In the genomic region with DNA sequence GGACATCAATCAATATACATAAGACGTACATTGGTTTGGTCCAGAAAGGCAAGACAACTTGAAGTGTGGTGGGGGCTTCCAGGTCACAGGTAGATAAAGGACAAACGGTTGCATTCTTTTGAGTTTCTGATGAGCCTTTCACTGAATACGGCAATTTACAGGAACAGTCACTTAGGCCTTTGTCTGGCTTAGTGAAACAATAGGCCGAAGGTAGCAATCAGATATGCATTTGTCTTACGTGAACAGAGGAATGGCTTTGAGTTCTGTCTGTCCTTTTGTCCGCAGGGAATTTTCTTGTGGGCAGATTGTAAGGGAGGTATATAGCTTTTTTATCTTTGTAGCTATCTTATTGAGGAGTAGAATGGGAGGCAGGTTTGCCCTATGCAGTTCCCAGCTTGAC, we compare ENCODE assay signal across 20 cellular contexts.
"Had no signal": no experiment of that assay in that cellular context is flagged by ENCODE, and none has a peak within 500 bp of the region (broad histone marks: within the 10 kb centered on the region; RNA-seq: fewer than 3 reads in every experiment).

No MANE protein-coding gene starts in this region.

- H3K9me3 ChIP-seq: esophagus muscularis mucosa, right atrium auricular region, stomach, thyroid gland had no signal

- H3K27ac Mint-ChIP-seq: activated CD8-positive, alpha-beta T cell treated with anti-CD3 and anti-CD28 coated beads for 36 hours; activated naive CD4-positive, alpha-beta T cell treated with anti-CD3 and anti-CD28 coated beads, Interleukin-2, amount 50 U/mL, for 72 hours; activated T-helper 2 cell treated with anti-CD3 and anti-CD28 coated beads, Interferon-gamma antibody, Interleukin-2, Interleukin-4, amounts not matched to agents 10 μg/mL and 5 μg/mL and 100 μg/mL, durations not matched to agents 14 hours and 24 hours and 36 hours; dendritic cell treated with granulocyte-macrophage colony-stimulating factor and Interleukin-4, amounts not matched to agents 40 ng/mL and 50 ng/mL, for 4 days; immature natural killer cell; naive thymus-derived CD8-positive, alpha-beta T cell; stimulated activated naive B cell treated with anti-CD40 and anti-IgM and Interleukin-4, amounts not matched to agents 10 μg/mL and 1 μg/mL and 100 μg/mL, for 72 hours had no signal

- H3K4me3 Mint-ChIP-seq: activated CD8-positive, alpha-beta T cell treated with anti-CD3 and anti-CD28 coated beads for 36 hours; central memory CD8-positive, alpha-beta T cell; dendritic cell treated with granulocyte-macrophage colony-stimulating factor and Interleukin-4, amounts not matched to agents 40 ng/mL and 50 ng/mL, for 4 days; immature natural killer cell; naive thymus-derived CD8-positive, alpha-beta T cell; stimulated activated naive B cell treated with anti-CD40 and anti-IgM and Interleukin-4, amounts not matched to agents 10 μg/mL and 1 μg/mL and 100 μg/mL, for 72 hours had no signal

- H3K4me1 Mint-ChIP-seq: central memory CD8-positive, alpha-beta T cell; immature natural killer cell; stimulated activated naive B cell treated with anti-CD40 and anti-IgM and Interleukin-4, amounts not matched to agents 10 μg/mL and 1 μg/mL and 100 μg/mL, for 72 hours had no signal

- ATAC-seq: activated CD4-positive, CD25-positive, alpha-beta regulatory T cell treated with anti-CD3 and anti-CD28 coated beads, Interleukin-2, amount 50 U/mL, for 24 hours; activated CD8-positive, alpha-beta T cell treated with anti-CD3 and anti-CD28 coated beads for 36 hours; activated naive CD4-positive, alpha-beta T cell treated with anti-CD3 and anti-CD28 coated beads, Interleukin-2, amount 50 U/mL, for 72 hours; foreskin keratinocyte; naive thymus-derived CD8-positive, alpha-beta T cell; stimulated activated naive B cell treated with anti-CD40 and anti-IgM and Interleukin-4, amounts not matched to agents 10 μg/mL and 1 μg/mL and 100 μg/mL, for 72 hours had no signal

- DNase-seq: activated CD4-positive, alpha-beta T cell treated with anti-CD3 and anti-CD28 coated beads for 48 hours; activated CD8-positive, alpha-beta T cell treated with anti-CD3 and anti-CD28 coated beads for 36 hours; activated naive CD4-positive, alpha-beta T cell; activated T-cell treated with anti-CD3 and anti-CD28 coated beads, Interleukin-2, amount 50 U/mL, for 48 hours; foreskin keratinocyte; immature natural killer cell; naive thymus-derived CD8-positive, alpha-beta T cell; stimulated activated CD4-positive, alpha-beta T cell treated with anti-CD3 and anti-CD28 coated beads, Interleukin-15, amount 100 ng/mL, for 24 hours; stimulated activated CD4-positive, alpha-beta T cell treated with anti-CD3 and anti-CD28 coated beads, Interleukin-2, amount 100 ng/mL, for 24 hours; stimulated activated naive B cell treated with anti-CD40 and anti-IgM and Interleukin-4, amounts not matched to agents 10 μg/mL and 1 μg/mL and 100 μg/mL, for 72 hours; stomach; thyroid gland had no signal

- H3K4me3 ChIP-seq: esophagus muscularis mucosa, right atrium auricular region, stomach, thyroid gland had no signal

- H3K27ac ChIP-seq: esophagus muscularis mucosa, foreskin keratinocyte, right atrium auricular region, stomach, thyroid gland, VCaP had no signal

- H3K36me3 ChIP-seq: esophagus muscularis mucosa, right atrium auricular region, stomach, thyroid gland had no signal

- H3K27me3 ChIP-seq: esophagus muscularis mucosa, foreskin keratinocyte, right atrium auricular region, stomach, thyroid gland had no signal

- H3K27me3 Mint-ChIP-seq: activated CD8-positive, alpha-beta T cell treated with anti-CD3 and anti-CD28 coated beads for 36 hours; central memory CD8-positive, alpha-beta T cell; dendritic cell treated with granulocyte-macrophage colony-stimulating factor and Interleukin-4, amounts not matched to agents 40 ng/mL and 50 ng/mL, for 4 days; naive thymus-derived CD8-positive, alpha-beta T cell had no signal

- H3K9me3 Mint-ChIP-seq: activated CD8-positive, alpha-beta T cell treated with anti-CD3 and anti-CD28 coated beads for 36 hours; activated naive CD4-positive, alpha-beta T cell treated with anti-CD3 and anti-CD28 coated beads, Interleukin-2, amount 50 U/mL, for 72 hours; activated T-helper 2 cell treated with anti-CD3 and anti-CD28 coated beads, Interferon-gamma antibody, Interleukin-2, Interleukin-4, amounts not matched to agents 10 μg/mL and 5 μg/mL and 100 μg/mL, durations not matched to agents 14 hours and 24 hours and 36 hours; central memory CD8-positive, alpha-beta T cell; dendritic cell treated with granulocyte-macrophage colony-stimulating factor and Interleukin-4, amounts not matched to agents 40 ng/mL and 50 ng/mL, for 4 days; immature natural killer cell; naive thymus-derived CD8-positive, alpha-beta T cell; stimulated activated naive B cell treated with anti-CD40 and anti-IgM and Interleukin-4, amounts not matched to agents 10 μg/mL and 1 μg/mL and 100 μg/mL, for 72 hours had no signal

- H3K4me1 ChIP-seq: right atrium auricular region had no signal

- H3K36me3 Mint-ChIP-seq: activated naive CD4-positive, alpha-beta T cell treated with anti-CD3 and anti-CD28 coated beads, Interleukin-2, amount 50 U/mL, for 72 hours; immature natural killer cell; naive thymus-derived CD8-positive, alpha-beta T cell; stimulated activated naive B cell treated with anti-CD40 and anti-IgM and Interleukin-4, amounts not matched to agents 10 μg/mL and 1 μg/mL and 100 μg/mL, for 72 hours had no signal
